11 cellular contexts compared by ENCODE assay signal in genomic region chr20:17723301-17723691, GRCh38. TPM values are rescaled to one million over a fixed set of nuclear protein-coding genes. Genes with fewer than 3 reads are reported as not detected.
"Had no signal": no experiment of that assay in that cellular context is flagged by ENCODE, and none has a peak within 500 bp of the region (broad histone marks: within the 10 kb centered on the region; RNA-seq: fewer than 3 reads in every experiment).

No MANE protein-coding gene starts in this region.

- H3K9me3 ChIP-seq: HAP-1 had no signal

- H3K27ac ChIP-seq: GM23248, HL-60 had no signal

- DNase-seq: GM23248, GOT3, H7, HFFc6, IMR-90 had no signal

- H3K4me3 ChIP-seq: GM23248, HAP-1, K562 had no signal

- H3K27ac Mint-ChIP-seq: HFFc6 had no signal

- H3K9me3 Mint-ChIP-seq: HFFc6 had no signal

- H2AFZ ChIP-seq: GM23248 had no signal

- FAIRE-seq: K562 had no signal

- H3K4me3 Mint-ChIP-seq: HFFc6 had no signal

- ATAC-seq: HCT116, K562 had no signal

- H3K9ac ChIP-seq: GM23248 had no signal

- H3K36me3 ChIP-seq: HAP-1 had no signal

RNA-seq across cellular contexts. Expression of gene BANF2, which starts 23.5 kb away (rescaled TPM):
- total RNA-seq: GM23248, H4, H7, HFFc6, HT1080, IMR-90, K562 had no signal
- polyA plus RNA-seq: GM23248, IMR-90, K562 had no signal
